ENCODE assay signal across 27 cellular contexts in the genomic region with DNA sequence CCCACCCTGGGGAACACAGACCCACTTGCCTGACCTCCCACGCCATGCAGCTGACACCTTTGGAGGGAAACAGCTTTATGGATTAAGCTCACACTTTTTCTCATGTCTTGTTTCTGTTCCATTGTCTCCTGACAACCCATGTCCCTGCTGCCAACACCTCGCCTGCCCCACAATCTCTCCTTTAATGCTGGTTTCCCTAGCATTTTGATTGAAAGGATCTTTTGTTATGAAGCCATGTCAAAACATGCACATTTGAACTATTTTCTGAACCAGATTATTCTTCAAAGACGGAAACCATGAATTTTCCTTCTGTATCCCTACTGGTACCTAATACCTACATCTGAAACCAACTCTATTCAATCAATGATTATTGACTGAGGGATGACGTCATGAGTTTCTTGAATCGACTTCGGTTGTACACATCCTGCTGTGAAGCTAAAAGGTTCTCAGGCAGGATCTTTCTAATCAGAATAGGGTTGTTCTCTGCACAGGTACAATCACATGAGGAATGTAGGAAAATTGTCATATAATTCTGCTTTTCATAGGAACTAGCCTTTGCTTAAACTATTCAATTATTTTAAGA.
"Had no signal": no experiment of that assay in that cellular context is flagged by ENCODE, and none has a peak within 500 bp of the region (broad histone marks: within the 10 kb centered on the region; RNA-seq: fewer than 3 reads in every experiment).

No MANE protein-coding gene starts in this region.

- DNase-seq: activated CD4-positive, alpha-beta T cell treated with anti-CD3 and anti-CD28 coated beads for 48 hours; activated CD4-positive, alpha-beta T cell treated with anti-CD3 and anti-CD28 coated beads, Interleukin-2, amount 50 U/mL, for 48 hours; activated CD8-positive, alpha-beta memory T cell treated with anti-CD3 and anti-CD28 coated beads for 24 hours; activated effector memory CD4-positive, alpha-beta T cell treated with Interleukin-2 at 50 U/mL for 16 hours; activated naive CD4-positive, alpha-beta T cell treated with Interleukin-2 at 50 U/mL for 16 hours; anterior cingulate cortex; colonic mucosa; effector CD8-positive, alpha-beta T cell; gastrocnemius medialis; islet precursor cell; left ventricle myocardium superior; mucosa of descending colon; ovary; retina; sigmoid colon; small intestine; stimulated activated CD4-positive, alpha-beta T cell treated with anti-CD3 and anti-CD28 coated beads, Interleukin-4, amount 100 ng/mL, for 4 hours; stimulated activated CD8-positive, alpha-beta memory T cell treated with anti-CD3 and anti-CD28 coated beads, Interleukin-4, amount 100 ng/mL, for 48 hours; stimulated activated naive CD8-positive, alpha-beta T cell treated with anti-CD3 and anti-CD28 coated beads, Interleukin-15, amount 100 ng/mL, for 72 hours; substantia nigra; uterus had no signal

- H3K9me3 ChIP-seq: colonic mucosa, gastrocnemius medialis, mucosa of descending colon, ovary, prostate gland, sigmoid colon, uterus had no signal

- H3K4me2 ChIP-seq: hepatocyte had no signal

- H3K27me3 ChIP-seq: colonic mucosa, gastrocnemius medialis, hepatocyte, ovary, sigmoid colon, uterus had no signal

- H3K79me2 ChIP-seq: hepatocyte had no signal

- H3K4me1 ChIP-seq: colonic mucosa, gastrocnemius medialis, prostate gland, sigmoid colon, uterus had no signal

- H3K27ac Mint-ChIP-seq: activated naive CD8-positive, alpha-beta T cell; natural killer cell treated with Interleukin-12 subunit alpha and Interleukin-12 subunit beta and Interleukin-15 and Interleukin-18, amount 100 ng/mL, for 72 hours; stimulated activated memory B cell treated with anti-CD40 and anti-IgM and Interleukin-4, amounts not matched to agents 10 μg/mL and 1 μg/mL and 100 μg/mL, for 72 hours; type B pancreatic cell had no signal

- H3K4me3 Mint-ChIP-seq: activated naive CD8-positive, alpha-beta T cell; natural killer cell treated with Interleukin-12 subunit alpha and Interleukin-12 subunit beta and Interleukin-15 and Interleukin-18, amount 100 ng/mL, for 72 hours; stimulated activated memory B cell treated with anti-CD40 and anti-IgM and Interleukin-4, amounts not matched to agents 10 μg/mL and 1 μg/mL and 100 μg/mL, for 72 hours; stimulated activated naive CD8-positive, alpha-beta T cell treated with anti-CD3 and anti-CD28 coated beads, Interleukin-15, amount 100 ng/mL, for 72 hours; type B pancreatic cell had no signal

- H3K27ac ChIP-seq: colonic mucosa, gastrocnemius medialis, hepatocyte, ovary, prostate gland, sigmoid colon, uterus had no signal

- H3K27me3 Mint-ChIP-seq: activated naive CD8-positive, alpha-beta T cell; type B pancreatic cell had no signal

- H3K9me3 Mint-ChIP-seq: natural killer cell treated with Interleukin-12 subunit alpha and Interleukin-12 subunit beta and Interleukin-15 and Interleukin-18, amount 100 ng/mL, for 72 hours; stimulated activated memory B cell treated with anti-CD40 and anti-IgM and Interleukin-4, amounts not matched to agents 10 μg/mL and 1 μg/mL and 100 μg/mL, for 72 hours had no signal

- H3K4me1 Mint-ChIP-seq: stimulated activated memory B cell treated with anti-CD40 and anti-IgM and Interleukin-4, amounts not matched to agents 10 μg/mL and 1 μg/mL and 100 μg/mL, for 72 hours; stimulated activated naive CD8-positive, alpha-beta T cell treated with anti-CD3 and anti-CD28 coated beads, Interleukin-15, amount 100 ng/mL, for 72 hours had no signal

- H3K36me3 Mint-ChIP-seq: activated naive CD8-positive, alpha-beta T cell; natural killer cell treated with Interleukin-12 subunit alpha and Interleukin-12 subunit beta and Interleukin-15 and Interleukin-18, amount 100 ng/mL, for 72 hours; stimulated activated memory B cell treated with anti-CD40 and anti-IgM and Interleukin-4, amounts not matched to agents 10 μg/mL and 1 μg/mL and 100 μg/mL, for 72 hours; type B pancreatic cell had no signal

- H2AFZ ChIP-seq: hepatocyte had no signal

- H3K4me3 ChIP-seq: colonic mucosa, gastrocnemius medialis, hepatocyte, mucosa of descending colon, ovary, prostate gland, sigmoid colon, uterus had no signal

- H3K36me3 ChIP-seq: colonic mucosa, gastrocnemius medialis, ovary, prostate gland, sigmoid colon, uterus had no signal
